ENCODE assay signal across 8 cellular contexts in genomic region chr11:73350908-73351636, GRCh38. TPM values are rescaled to one million over a fixed set of nuclear protein-coding genes. Genes with fewer than 3 reads are reported as not detected.
DNase-seq lines count a peak whose midpoint lies in the region; ATAC-seq and TF ChIP-seq lines count a peak whose summit lies in the region.

No MANE protein-coding gene starts in this region.

- H3K4me2 ChIP-seq in DOHH2 (ENCODE audit: low read length) = peak overlapping the region; percentile 27; the same call in 1 of the 2 replicates

- DNase-seq in LoVo (ENCODE audit: low spot score) (peak; percentile 67), SHP77 (lab: John Stamatoyannopoulos, UW) (peak; percentile 55 to 61), germinal center (ENCODE audit: low spot score) (peak; percentile 86), posterior vena cava (ENCODE audit: low spot score) (peak; percentile 90)
- DNase-seq in activated effector memory CD4-positive, alpha-beta T cell treated with Interleukin-2 at 50 U/mL for 16 hours = peak; percentile 48

- H3F3A ChIP-seq in DOHH2 (ENCODE audit: control insufficient read depth, insufficient read depth) = no peaks in the 10 kb centered on the region

- no peak for ATAC-seq in HG02852 (IDR thresholded peaks at IDR 0.05; ENCODE audit: unreplicated experiment)
- no peak for ATAC-seq in HG02970 (IDR thresholded peaks at IDR 0.05; ENCODE audit: low FRiP score, unreplicated experiment)

- no peaks in the 10 kb centered on the region for H3K9me2 ChIP-seq in DOHH2 (replicated peaks; ENCODE audit: control insufficient read depth, low read length)

- no peaks in the 10 kb centered on the region for H3K79me2 ChIP-seq in DOHH2 (ENCODE audit: control insufficient read depth, low read length)

- H4K20me1 ChIP-seq in DOHH2 (ENCODE audit: control insufficient read depth, insufficient read depth, low read depth, low read length) = no peaks in the 10 kb centered on the region

- H3K4me3 ChIP-seq in DOHH2 (ENCODE audit: low read length) = no peak overlapping the region

- peaks cover 9% of the 10 kb centered on the region; the same call in 1 of the 2 replicates for H3K27me3 ChIP-seq in DOHH2 (ENCODE audit: control insufficient read depth, low read length)

- no peak overlapping the region for H3K27ac ChIP-seq in DOHH2 (ENCODE audit: low read depth, low read length)

- H3K36me3 ChIP-seq in DOHH2 (ENCODE audit: control insufficient read depth, low read length) = no peaks in the 10 kb centered on the region

- intact Hi-C loops in posterior vena cava (cut with DNase I) = no loop called here

- peak; percentile 95 for TF ChIP-seq CTCF in DOHH2 (IDR thresholded peaks at IDR 0.05; ENCODE audit: low read depth, low read length, poor library complexity, severe bottlenecking)

- H3K4me1 ChIP-seq in DOHH2 (ENCODE audit: control insufficient read depth, low read length) = peaks cover 4% of the 10 kb centered on the region

- H3K9me3 ChIP-seq in DOHH2 (ENCODE audit: control insufficient read depth, insufficient read depth, low read length) = no peaks in the 10 kb centered on the region

RNA-seq across cellular contexts. Expression of gene RELT, which starts 25.1 kb away (rescaled TPM):
- total RNA-seq in posterior vena cava = 10 to 100 TPM in 1 of 2 donors, 1 to 10 TPM in 1; 6.3 to 10.8 TPM

RNA-seq across cellular contexts. Expression of gene ARHGEF17, which starts 43.0 kb away (rescaled TPM):
- total RNA-seq in posterior vena cava = 10 to 100 TPM; 88.6 to 99.1 TPM
